23 cellular contexts compared by ENCODE assay signal in the genomic region with DNA sequence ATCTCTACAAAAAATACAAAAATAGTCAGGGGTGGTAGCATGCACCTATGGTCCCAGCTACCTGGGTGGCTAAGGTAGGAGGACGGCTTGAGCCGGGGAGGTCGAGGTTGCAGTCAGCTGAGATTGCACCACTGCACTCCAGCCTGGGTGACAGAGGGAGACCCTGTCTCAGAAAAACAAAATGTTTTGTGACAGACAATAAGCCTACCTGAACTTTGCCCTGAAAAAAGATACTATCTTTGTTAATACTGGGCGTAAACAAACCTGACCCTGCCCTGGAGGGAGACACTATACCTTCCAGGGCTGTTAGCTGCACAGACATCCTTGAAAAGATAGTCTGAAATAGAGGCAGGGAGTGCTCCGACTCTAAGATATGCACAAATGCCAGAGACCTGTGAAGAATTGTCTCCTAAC. TPM values are rescaled to one million over a fixed set of nuclear protein-coding genes. Genes with fewer than 3 reads are reported as not detected.
DNase-seq lines count a peak whose midpoint lies in the region; ATAC-seq, FAIRE-seq and TF ChIP-seq lines count a peak whose summit lies in the region.
"Had no signal": no experiment of that assay in that cellular context is flagged by ENCODE, and none has a peak within 500 bp of the region (broad histone marks: within the 10 kb centered on the region; RNA-seq: fewer than 3 reads in every experiment).

No MANE protein-coding gene starts in this region.

- H2AFZ ChIP-seq in HepG2 (ENCODE audit: low read length), result no peak overlapping the region
- H2AFZ ChIP-seq: GM23338 had no signal

- peak overlapping the region; percentile 64 for H3K4me2 ChIP-seq in HepG2 (ENCODE audit: low read depth, low read length)
- H3K4me2 ChIP-seq: BLaER1, GM23338 had no signal

- TF ChIP-seq CTCF in HepG2 (CRISPR knock-in tag; IDR thresholded peaks at IDR 0.05) (0 out of 2 replicates have a peak, but pooled peaks have one; percentile 11), right lobe of liver (IDR thresholded peaks at IDR 0.05) (no peak), esophagus muscularis mucosa (IDR thresholded peaks at IDR 0.05) (no peak), thyroid gland (IDR thresholded peaks at IDR 0.05) (no peak)

- TF ChIP-seq EP300 in HepG2 (IDR thresholded peaks at IDR 0.05; ENCODE audit: low read depth in 2 of 2, low read length in 2 of 2) (peak; percentile 35 to 70; a peak in 3 of 4 replicates), HepG2 (CRISPR knock-in tag; IDR thresholded peaks at IDR 0.05; ENCODE audit: borderline replicate concordance) (peak; percentile 37; the same call in 1 of the 2 replicates), esophagus muscularis mucosa (IDR thresholded peaks at IDR 0.05) (no peak)

- no peaks in the 10 kb centered on the region for H3K79me2 ChIP-seq in HepG2 (ENCODE audit: insufficient read depth, low read length)

- H3K9me3 ChIP-seq in HepG2 (ENCODE audit: low read length) (no peaks in the 10 kb centered on the region), right lobe of liver (no peaks in the 10 kb centered on the region), esophagus muscularis mucosa (no peaks in the 10 kb centered on the region), thyroid gland (no peaks in the 10 kb centered on the region)

- ATAC-seq in HepG2 (peak; percentile 45), right lobe of liver (no peak), GM18519 (IDR thresholded peaks at IDR 0.05; ENCODE audit: low FRiP score, unreplicated experiment) (no peak)
- ATAC-seq in stimulated activated naive CD8-positive, alpha-beta T cell treated with anti-CD3 and anti-CD28 coated beads, Interleukin-15, amount 100 ng/mL, for 72 hours, result no peak
- ATAC-seq: CD8-positive, alpha-beta T cell; GM23338; HCT116 had no signal

- TF ChIP-seq POLR2A in HepG2 (IDR thresholded peaks at IDR 0.05; ENCODE audit: insufficient read depth in 1 of 2, low read depth in 2 of 2, low read length in 2 of 2), result no peak
- TF ChIP-seq POLR2A in right lobe of liver (IDR thresholded peaks at IDR 0.05), result no peak
- no peak for TF ChIP-seq POLR2A in esophagus muscularis mucosa (IDR thresholded peaks at IDR 0.05; ENCODE audit: low read depth)
- no peak for TF ChIP-seq POLR2A in thyroid gland (IDR thresholded peaks at IDR 0.05)

- H3K4me1 ChIP-seq in HepG2 (ENCODE audit: insufficient read depth, low read length) (peaks cover 74% of the 10 kb centered on the region), right lobe of liver (no peaks in the 10 kb centered on the region), esophagus muscularis mucosa (peaks cover 0 to 14% (median 7%) of the 10 kb centered on the region in 4 donors), thyroid gland (peaks cover 27 to 54% of the 10 kb centered on the region in 2 donors)

- peaks cover 7% of the 10 kb centered on the region for H3K4me1 Mint-ChIP-seq in stimulated activated naive CD8-positive, alpha-beta T cell treated with anti-CD3 and anti-CD28 coated beads, Interleukin-15, amount 100 ng/mL, for 72 hours

- in situ Hi-C loops in HepG2 (cut with HindIII; ENCODE audit: extremely low pct_ligation_motif_present, low pct_unique_long_range_greater_than_20kb), result no loop called here

- H3K36me3 ChIP-seq in HepG2 (replicated peaks in 1 of 2; ENCODE audit: control insufficient read depth in 1 of 2, insufficient read depth in 2 of 2, low read length in 2 of 2), result no peaks in the 10 kb centered on the region
- H3K36me3 ChIP-seq in right lobe of liver, result no peaks in the 10 kb centered on the region
- H3K36me3 ChIP-seq in esophagus muscularis mucosa, result no peaks in the 10 kb centered on the region
- no peaks in the 10 kb centered on the region for H3K36me3 ChIP-seq in thyroid gland
- H3K36me3 ChIP-seq: BLaER1 had no signal

- H3K4me3 ChIP-seq in HepG2 (replicated peaks in 1 of 3; ENCODE audit: insufficient read depth in 1 of 3, low read depth in 2 of 3, low read length in 3 of 3) (peak overlapping the region in 1 of 3 experiments; percentile 27; a peak in 2 of 6 replicates), right lobe of liver (no peak overlapping the region), esophagus muscularis mucosa (no peak overlapping the region), thyroid gland (replicated peaks in 1 of 3) (no peak overlapping the region)
- H3K4me3 ChIP-seq: BLaER1, GM23338 had no signal

- FAIRE-seq in HepG2 (lab: Jason Lieb, UNC), result peak; percentile 15
- FAIRE-seq: A204.1, D721Med, GM12891, GM19239 had no signal

- H3K27ac ChIP-seq in HepG2 (ENCODE audit: extremely low read length, insufficient read depth, low read length), result no peak overlapping the region
- H3K27ac ChIP-seq in right lobe of liver, result no peak overlapping the region
- H3K27ac ChIP-seq in esophagus muscularis mucosa (replicated peaks in 1 of 4), result no peak overlapping the region
- peak overlapping the region in 2 of 3 donors; percentile 44 to 52 for H3K27ac ChIP-seq in thyroid gland
- H3K27ac ChIP-seq: 22Rv1, BLaER1, C4-2B had no signal

- intact Hi-C loops in HepG2 (cut with micrococcal nuclease; ENCODE audit: unreplicated experiment) (loop anchor here (5.0 kb wide), 1 partner anchor 95 kb away; no protein-coding TSS in a partner anchor), right lobe of liver (cut with DNase I) (no loop called here), esophagus muscularis mucosa (cut with DNase I) (no loop called here), thyroid gland (cut with DNase I) (no loop called here)

- TF ChIP-seq RAD21 in HepG2 (CRISPR knock-in tag; IDR thresholded peaks at IDR 0.05), result no peak

- no peak overlapping the region for H3K9ac ChIP-seq in HepG2 (ENCODE audit: insufficient read depth, low read depth, low read length)
- H3K9ac ChIP-seq: BLaER1 had no signal

- CTCF ChIA-PET in HepG2 (lab: Yijun Ruan, JAX; ENCODE audit: low intra/inter-chr PET ratio, low total read pairs), result interaction anchor here (0.9 kb wide), 1 partner anchor 48 kb away, joined by 3 read pairs; no protein-coding TSS in a partner anchor

- no peaks in the 10 kb centered on the region for H4K20me1 ChIP-seq in HepG2 (ENCODE audit: insufficient read depth, low read length)
- H4K20me1 ChIP-seq: BLaER1 had no signal

- no peak overlapping the region for H3K27ac Mint-ChIP-seq in stimulated activated naive CD8-positive, alpha-beta T cell treated with anti-CD3 and anti-CD28 coated beads, Interleukin-15, amount 100 ng/mL, for 72 hours
- H3K27ac Mint-ChIP-seq: B cell; CD4-positive, CD25-positive, alpha-beta regulatory T cell; CD8-positive, alpha-beta T cell; GM23338 had no signal

- BruUV-seq in HepG2 (replicated peaks; lab: Mats Ljungman, UMichigan), result no TSS peak

- H3K27me3 ChIP-seq in HepG2 (ENCODE audit: control insufficient read depth in 1 of 2, insufficient read depth in 2 of 2, low read length in 2 of 2) (0 out of 5 replicates have a peak, but pooled peaks cover 0 to 6% of the 10 kb centered on the region in 2 experiments), right lobe of liver (no peaks in the 10 kb centered on the region), esophagus muscularis mucosa (peaks cover 0 to 3% (median 0%) of the 10 kb centered on the region in 4 donors), thyroid gland (no peaks in the 10 kb centered on the region)
- H3K27me3 ChIP-seq: BLaER1 had no signal

- WGBS in HepG2 (ENCODE audit: low lambda C conversion rate), result 3% methylated on average over 5 of the region's 5 CpGs
- 23% methylated on average over 5 of the region's 5 CpGs for WGBS in right lobe of liver (ENCODE audit: insufficient coverage, low coverage, low lambda C conversion rate, missing lambda C conversion rate)
- 67% methylated on average over 5 of the region's 5 CpGs for WGBS in esophagus muscularis mucosa
- 71 to 76% methylated on average over 5 of the region's 5 CpGs for WGBS in thyroid gland, 2 donors

- H3K9me3 Mint-ChIP-seq in stimulated activated naive CD8-positive, alpha-beta T cell treated with anti-CD3 and anti-CD28 coated beads, Interleukin-15, amount 100 ng/mL, for 72 hours, result no peaks in the 10 kb centered on the region
- H3K9me3 Mint-ChIP-seq: CD8-positive, alpha-beta T cell; GM23338; H9 had no signal

- peak; percentile 83 for DNase-seq in HepG2 (ENCODE audit: low spot score)
- DNase-seq in right lobe of liver, result no peak
- peak; percentile 14 for DNase-seq in esophagus muscularis mucosa (ENCODE audit: extremely low spot score)
- DNase-seq in thyroid gland, result no peak
- DNase-seq in stimulated activated naive CD8-positive, alpha-beta T cell treated with anti-CD3 and anti-CD28 coated beads, Interleukin-15, amount 100 ng/mL, for 72 hours, result no peak
- DNase-seq: CD4-positive, CD25-positive, alpha-beta regulatory T cell; CD8-positive, alpha-beta T cell; DMS 273 treated with DMSO at 0.1 percent for 48 hours; DMS79; EL; GF-D8; H9 had no signal

- peaks cover 14% of the 10 kb centered on the region for H3K27me3 Mint-ChIP-seq in stimulated activated naive CD8-positive, alpha-beta T cell treated with anti-CD3 and anti-CD28 coated beads, Interleukin-15, amount 100 ng/mL, for 72 hours

- H3K4me3 Mint-ChIP-seq in stimulated activated naive CD8-positive, alpha-beta T cell treated with anti-CD3 and anti-CD28 coated beads, Interleukin-15, amount 100 ng/mL, for 72 hours, result no peak overlapping the region
- H3K4me3 Mint-ChIP-seq: B cell; CD4-positive, CD25-positive, alpha-beta regulatory T cell; CD8-positive, alpha-beta T cell; GM23338; H9 had no signal

- POLR2A ChIA-PET in HepG2 (lab: Yijun Ruan, JAX), result interaction anchor here (1.1 to 2.0 kb wide), 3 partner anchors 22 to 159 kb away, joined by 3 to 7 read pairs (median 3); partner anchors contain the start of gene SEMA4F

RNA-seq across cellular contexts. Expression of gene HK2, which starts 21.1 kb away (rescaled TPM):
- total RNA-seq in HepG2 (2016; rRNA removed; fragmentation: Illumina TruSeq; extraction: Trizol), result 13.2 and 24.4 TPM in 2 replicates
- 1.4 and 1.6 TPM in 2 replicates for total RNA-seq in HepG2 (2016; cell fraction: cytosol; rRNA removed; fragmentation: Illumina TruSeq; extraction: Trizol; ENCODE audit: low read depth)
- total RNA-seq in HepG2 (2016; cell fraction: insoluble cytoplasmic fraction; rRNA removed; fragmentation: Illumina TruSeq; extraction: Trizol), result 13.6 and 21.9 TPM in 2 replicates
- total RNA-seq in HepG2 (2016; cell fraction: membrane; rRNA removed; fragmentation: Illumina TruSeq; extraction: Trizol), result 8.5 and 9.3 TPM in 2 replicates
- total RNA-seq in HepG2 (2016; cell fraction: nucleus; rRNA removed; fragmentation: Illumina TruSeq; extraction: Trizol), result 20.3 and 20.8 TPM in 2 replicates
- polyA plus RNA-seq in HepG2 (2011; rRNA removed), result 97.0 and 101 TPM in 2 replicates
- polyA plus RNA-seq in HepG2 (2011; cell fraction: cytosol; rRNA removed), result 69.4 and 70.4 TPM in 2 replicates
- polyA plus RNA-seq in HepG2 (2011; cell fraction: nucleus; rRNA removed), result 105 and 144 TPM in 2 replicates
- polyA plus RNA-seq in HepG2 (2012), result 78.0 and 124 TPM in 2 replicates
- 0.93 and 0.99 TPM in 2 replicates for polyA plus RNA-seq in HepG2 (2016; cell fraction: cytosol; fragmentation: Illumina TruSeq; extraction: Trizol; ENCODE audit: low read depth)
- polyA plus RNA-seq in HepG2 (2016; cell fraction: insoluble cytoplasmic fraction; fragmentation: Illumina TruSeq; extraction: Trizol; ENCODE audit: low read depth), result 23.2 and 27.3 TPM in 2 replicates
- 2.8 and 3.5 TPM in 2 replicates for polyA plus RNA-seq in HepG2 (2016; cell fraction: membrane; fragmentation: Illumina TruSeq; extraction: Trizol; ENCODE audit: low read depth)
- polyA plus RNA-seq in HepG2 (2016; cell fraction: nucleus; fragmentation: Illumina TruSeq; extraction: Trizol; ENCODE audit: insufficient read depth, low read depth), result 30.1 and 30.3 TPM in 2 replicates
- polyA minus RNA-seq in HepG2 (2011; rRNA and poly(A)+ RNA removed; ENCODE audit: low replicate concordance), result 69.1 and 358 TPM in 2 replicates
- 176 and 190 TPM in 2 replicates for polyA minus RNA-seq in HepG2 (2011; cell fraction: cytosol; rRNA and poly(A)+ RNA removed)
- 176 and 200 TPM in 2 replicates for polyA minus RNA-seq in HepG2 (2011; cell fraction: nucleus; rRNA and poly(A)+ RNA removed)
- total RNA-seq in right lobe of liver, result 10 to 100 TPM in 1 of 6 experiments, 1 to 10 TPM in 1, under 1 TPM in 4; 0.48 to 23.0 (median 0.87) TPM
- total RNA-seq in esophagus muscularis mucosa, result 1 to 10 TPM in 3 of 4 donors, under 1 TPM in 1; 0.97 to 5.3 (median 3.0) TPM
- total RNA-seq in thyroid gland, result 10 to 100 TPM in 3 of 4 donors, 1 to 10 TPM in 1; 6.7 to 47.8 (median 26.9) TPM

Comparison
In these comparisons a context has a peak if more than half of its experiments do, and no peak if none do; other contexts are left out.
1. DNase-seq: peak in HepG2 (single experiment) and esophagus muscularis mucosa (single experiment); none in right lobe of liver (0 of 3), thyroid gland (0 of 2) and stimulated activated naive CD8-positive, alpha-beta T cell treated with anti-CD3 and anti-CD28 coated beads, Interleukin-15, amount 100 ng/mL, for 72 hours (0 of 2).
2. H3K27ac ChIP-seq: peak in thyroid gland (2 of 3); none in HepG2 (single experiment), right lobe of liver (0 of 3) and esophagus muscularis mucosa (0 of 4).